In the genomic region with DNA sequence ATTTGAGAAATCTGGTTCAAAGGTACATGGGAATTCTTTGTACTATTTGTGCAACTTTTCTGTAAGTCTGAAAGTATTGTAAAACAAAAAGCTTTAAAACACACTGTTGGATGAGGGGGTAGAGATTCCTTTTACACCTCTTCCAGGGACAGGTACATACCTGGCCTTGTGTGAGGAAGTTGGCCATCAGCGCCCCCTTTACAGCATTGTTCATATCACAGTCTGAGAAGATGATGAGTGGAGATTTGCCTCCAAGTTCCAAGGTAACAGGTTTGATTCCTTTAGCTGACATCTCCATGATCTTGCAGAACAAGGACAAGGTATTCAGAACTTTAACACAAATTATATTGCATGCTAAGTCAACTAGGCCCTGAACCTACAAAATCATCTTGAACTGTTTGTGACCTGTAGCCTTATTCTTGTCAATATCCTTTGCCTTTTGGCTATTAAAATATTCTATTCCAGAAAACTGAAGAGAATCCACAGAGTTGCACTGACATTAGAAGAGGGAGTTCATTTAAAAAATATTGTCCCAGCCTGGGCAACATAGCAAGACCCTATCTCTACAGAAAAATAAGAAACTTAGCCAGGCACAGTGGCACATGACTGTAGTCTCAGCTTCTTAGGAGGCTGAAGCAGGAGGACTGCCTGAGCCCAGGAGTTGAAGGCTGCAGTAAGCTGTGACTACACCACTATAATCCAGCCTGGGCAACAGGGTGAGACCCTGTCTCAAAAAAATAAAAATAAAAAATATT, we compare ENCODE assay signal across 26 cellular contexts. TPM values are rescaled to one million over a fixed set of nuclear protein-coding genes. Genes with fewer than 3 reads are reported as not detected.
DNase-seq lines count a peak whose midpoint lies in the region; ATAC-seq, FAIRE-seq and TF ChIP-seq lines count a peak whose summit lies in the region.
"Had no signal": no experiment of that assay in that cellular context is flagged by ENCODE, and none has a peak within 500 bp of the region (broad histone marks: within the 10 kb centered on the region; RNA-seq: fewer than 3 reads in every experiment).

No MANE protein-coding gene starts in this region.

- H4K12ac ChIP-seq in trophoblast cell (ENCODE audit: low read depth, low read length) = no peak overlapping the region

- POLR2A ChIA-PET in activated CD4-positive, alpha-beta T cell treated with anti-CD3 and anti-CD28 coated beads for 36 hours (lab: Charles Lee) = no interaction called here
- POLR2A ChIA-PET in T-cell (lab: Charles Lee) = interaction anchor here in 1 of 2 donors (0.6 to 1.0 kb wide), 2 partner anchors 17 to 88 kb away, joined by 4 read pairs; no protein-coding TSS in a partner anchor

- peaks cover 54% of the 10 kb centered on the region for H3K36me3 Mint-ChIP-seq in activated CD4-positive, alpha-beta T cell treated with anti-CD3 and anti-CD28 coated beads for 36 hours (ENCODE audit: low read depth)
- peaks cover 65% of the 10 kb centered on the region for H3K36me3 Mint-ChIP-seq in T-cell

- no peaks in the 10 kb centered on the region for H3K9me1 ChIP-seq in keratinocyte (ENCODE audit: control insufficient read depth, extremely low read depth, insufficient read depth, low read length)

- H3K4me1 Mint-ChIP-seq in activated CD4-positive, alpha-beta T cell treated with anti-CD3 and anti-CD28 coated beads for 36 hours = peaks cover 21% of the 10 kb centered on the region
- peaks cover 26 to 30% (median 28%) of the 10 kb centered on the region in 3 donors for H3K4me1 Mint-ChIP-seq in T-cell
- H3K4me1 Mint-ChIP-seq: activated B cell treated with CpG ODN at 0.5 μM for 24 hours, mesothelial cell of epicardium, neural progenitor cell had no signal

- peak overlapping the region; percentile 14 for H3K27ac Mint-ChIP-seq in activated CD4-positive, alpha-beta T cell treated with anti-CD3 and anti-CD28 coated beads for 36 hours
- H3K27ac Mint-ChIP-seq in T-cell = peak overlapping the region; percentile 61 to 80
- H3K27ac Mint-ChIP-seq: activated B cell treated with CpG ODN at 0.5 μM for 24 hours, mesothelial cell of epicardium, neural progenitor cell had no signal

- no peak overlapping the region for H3K27ac ChIP-seq in keratinocyte (ENCODE audit: control insufficient read depth, insufficient read depth, low read length)
- no peak overlapping the region for H3K27ac ChIP-seq in trophoblast cell (ENCODE audit: low read depth, low read length)
- H3K27ac ChIP-seq: BLaER1, dorsolateral prefrontal cortex, neural progenitor cell, psoas muscle, upper lobe of left lung had no signal

- H4K20me1 ChIP-seq in keratinocyte (ENCODE audit: control insufficient read depth, extremely low read depth, insufficient read depth, low read length) = no peaks in the 10 kb centered on the region

- DNase-seq in activated CD4-positive, alpha-beta T cell treated with anti-CD3 and anti-CD28 coated beads for 36 hours = no peak
- DNase-seq in activated CD4-positive, alpha-beta T cell treated with anti-CD3 and anti-CD28 coated beads, Interleukin-2, amount 50 U/mL, for 4 hours = no peak
- DNase-seq in GM18507 (ENCODE audit: extremely low spot score, insufficient read length, low read depth) (no peak), T-cell (no peak), keratinocyte (ENCODE audit: low read depth, low spot score) (no peak), trophoblast cell (no peak), dermis blood vessel endothelial cell (no peak), posterior cingulate gyrus (no peak)
- DNase-seq: activated B cell treated with CpG ODN at 0.5 μM for 24 hours; activated CD8-positive, alpha-beta memory T cell treated with anti-CD3 and anti-CD28 coated beads for 24 hours; anterior cingulate cortex; caudate nucleus; dorsolateral prefrontal cortex; left colon; NCI-H1092; NCI-H2081; SHP77; small intestine; stimulated activated CD4-positive, alpha-beta T cell treated with anti-CD3 and anti-CD28 coated beads, Interleukin-2, amount 100 ng/mL, for 48 hours; upper lobe of left lung had no signal

- H3K79me2 ChIP-seq in keratinocyte (ENCODE audit: control insufficient read depth, insufficient read depth, low read length) (peaks cover 2% of the 10 kb centered on the region), trophoblast cell (ENCODE audit: control insufficient read depth, insufficient read depth, low read length, poor library complexity) (no peaks in the 10 kb centered on the region)

- no peak overlapping the region for H3K4me3 Mint-ChIP-seq in activated CD4-positive, alpha-beta T cell treated with anti-CD3 and anti-CD28 coated beads for 36 hours
- no peak overlapping the region for H3K4me3 Mint-ChIP-seq in T-cell
- H3K4me3 Mint-ChIP-seq: activated B cell treated with CpG ODN at 0.5 μM for 24 hours; mesothelial cell of epicardium; neural progenitor cell; stimulated activated naive CD8-positive, alpha-beta T cell treated with anti-CD3 and anti-CD28 coated beads, Interleukin-15, Interleukin-2, amounts not matched to agents 100 ng/mL and 50 ng/mL, for 24 hours had no signal

- no peak overlapping the region for H2BK5ac ChIP-seq in trophoblast cell (ENCODE audit: low read depth, low read length, poor library complexity)

- ATAC-seq in activated CD4-positive, alpha-beta T cell treated with anti-CD3 and anti-CD28 coated beads for 36 hours = no peak
- no peak for ATAC-seq in T-cell (replicated peaks in 1 of 4)
- ATAC-seq: esophagus mucosa, left colon had no signal

- FAIRE-seq in GM18507 (lab: Jason Lieb, UNC) (peak; percentile 55), keratinocyte (lab: Jason Lieb, UNC) (peak; percentile 13)
- FAIRE-seq: small intestine had no signal

- peak in 1 of 3 experiments; percentile 23 for TF ChIP-seq CTCF in keratinocyte (optimal IDR thresholded peaks at IDR 0.05 in 1 of 3, IDR thresholded peaks at IDR 0.05 in 1 of 3, conservative IDR thresholded peaks at IDR 0.05 in 1 of 3; ENCODE audit: extremely low read depth in 1 of 3, insufficient read depth in 2 of 3, low read length in 3 of 3)

- H3K4me1 ChIP-seq in keratinocyte (ENCODE audit: control insufficient read depth, extremely low read depth, insufficient read depth, low read length) (no peaks in the 10 kb centered on the region), trophoblast cell (ENCODE audit: control insufficient read depth in 1 of 2, insufficient read depth in 2 of 2, low read length in 2 of 2) (no peaks in the 10 kb centered on the region)
- H3K4me1 ChIP-seq: neural progenitor cell had no signal

- H2BK12ac ChIP-seq in trophoblast cell (ENCODE audit: low read length) = no peak overlapping the region

- no peaks in the 10 kb centered on the region for H3K9me3 Mint-ChIP-seq in activated CD4-positive, alpha-beta T cell treated with anti-CD3 and anti-CD28 coated beads for 36 hours (ENCODE audit: low read depth)
- H3K9me3 Mint-ChIP-seq in T-cell = no peaks in the 10 kb centered on the region
- H3K9me3 Mint-ChIP-seq: activated B cell treated with CpG ODN at 0.5 μM for 24 hours; neural progenitor cell; stimulated activated naive CD8-positive, alpha-beta T cell treated with anti-CD3 and anti-CD28 coated beads, Interleukin-15, Interleukin-2, amounts not matched to agents 100 ng/mL and 50 ng/mL, for 24 hours had no signal

- H3K9ac ChIP-seq in keratinocyte (ENCODE audit: control insufficient read depth, extremely low read depth, insufficient read depth, low read length) (no peak overlapping the region), trophoblast cell (ENCODE audit: low read length) (no peak overlapping the region)
- H3K9ac ChIP-seq: BLaER1, neural progenitor cell had no signal

- dilution Hi-C loops in keratinocyte (cut with MboI; ENCODE audit: extremely low pct_ligation_motif_present, low sequenced_read_pairs) = no loop called here

- H3K36me3 ChIP-seq in keratinocyte (ENCODE audit: control insufficient read depth in 2 of 2, extremely low read depth in 1 of 2, insufficient read depth in 2 of 2, low read length in 2 of 2) (peaks cover 17 to 25% of the 10 kb centered on the region in 2 experiments), trophoblast cell (ENCODE audit: control insufficient read depth in 1 of 2, insufficient read depth in 2 of 2, low read length in 2 of 2) (peaks cover 13 to 14% of the 10 kb centered on the region in 2 experiments)

- CTCF ChIA-PET in activated CD4-positive, alpha-beta T cell treated with anti-CD3 and anti-CD28 coated beads for 36 hours (lab: Charles Lee) = interaction anchor here (1.2 kb wide), 1 partner anchor 78 kb away, joined by 4 read pairs; no protein-coding TSS in a partner anchor
- CTCF ChIA-PET in T-cell (lab: Charles Lee) = no interaction called here

- H3K14ac ChIP-seq in trophoblast cell (ENCODE audit: low read length) = no peak overlapping the region

- H3K9me3 ChIP-seq in keratinocyte (ENCODE audit: control insufficient read depth, low read depth, low read length) (no peaks in the 10 kb centered on the region), trophoblast cell (ENCODE audit: insufficient read depth, low read depth, low read length) (peaks cover 2% of the 10 kb centered on the region)
- H3K9me3 ChIP-seq: BLaER1, psoas muscle, upper lobe of left lung had no signal

- no peak overlapping the region for H2BK120ac ChIP-seq in trophoblast cell (ENCODE audit: insufficient read depth, low read length, poor library complexity)

- no peak overlapping the region for H3K4ac ChIP-seq in trophoblast cell (ENCODE audit: low read depth, low read length)

- no peak overlapping the region for H3K4me3 ChIP-seq in keratinocyte (ENCODE audit: control insufficient read depth in 2 of 3, extremely low read depth in 1 of 3, insufficient read depth in 2 of 3, low read depth in 1 of 3, low read length in 3 of 3)
- H3K4me3 ChIP-seq in trophoblast cell (ENCODE audit: low read depth, low read length) = no peak overlapping the region
- H3K4me3 ChIP-seq: BLaER1, dorsolateral prefrontal cortex, neural progenitor cell, psoas muscle, upper lobe of left lung had no signal

- intact Hi-C loops in activated CD4-positive, alpha-beta T cell treated with anti-CD3 and anti-CD28 coated beads for 36 hours (cut with DNase I, micrococcal nuclease) = loop anchor here (2.0 to 5.0 kb wide), 2 partner anchors 17 to 82 kb away; no protein-coding TSS in a partner anchor
- intact Hi-C loops in posterior cingulate gyrus (cut with DNase I) = no loop called here

- H3K27me3 ChIP-seq in keratinocyte (ENCODE audit: control insufficient read depth, extremely low read depth, insufficient read depth, low read length) (no peaks in the 10 kb centered on the region), trophoblast cell (ENCODE audit: insufficient read depth, low read length) (no peaks in the 10 kb centered on the region)
- H3K27me3 ChIP-seq: BLaER1, dorsolateral prefrontal cortex, neural progenitor cell, upper lobe of left lung had no signal

- no peak overlapping the region for H2AK5ac ChIP-seq in trophoblast cell (ENCODE audit: low read length)

- no peaks in the 10 kb centered on the region for H3K27me3 Mint-ChIP-seq in activated CD4-positive, alpha-beta T cell treated with anti-CD3 and anti-CD28 coated beads for 36 hours
- H3K27me3 Mint-ChIP-seq in T-cell = no peaks in the 10 kb centered on the region
- H3K27me3 Mint-ChIP-seq: activated B cell treated with CpG ODN at 0.5 μM for 24 hours; stimulated activated naive CD8-positive, alpha-beta T cell treated with anti-CD3 and anti-CD28 coated beads, Interleukin-15, Interleukin-2, amounts not matched to agents 100 ng/mL and 50 ng/mL, for 24 hours had no signal

- H2AFZ ChIP-seq in keratinocyte (ENCODE audit: control insufficient read depth, low read length) = no peak overlapping the region
- H2AFZ ChIP-seq in trophoblast cell (ENCODE audit: insufficient read depth, low read length, poor library complexity) = no peak overlapping the region
- H2AFZ ChIP-seq: neural progenitor cell had no signal

- H4K91ac ChIP-seq in trophoblast cell (ENCODE audit: low read depth, low read length) = no peak overlapping the region

- no peak overlapping the region for H3K23ac ChIP-seq in trophoblast cell (ENCODE audit: low read length)

- H3K4me2 ChIP-seq in keratinocyte (ENCODE audit: control insufficient read depth, extremely low read depth, insufficient read depth, low read depth, low read length) = no peak overlapping the region
- H3K4me2 ChIP-seq in trophoblast cell (ENCODE audit: low read length) = no peak overlapping the region
- H3K4me2 ChIP-seq: neural progenitor cell had no signal

- no peak overlapping the region for H3K18ac ChIP-seq in trophoblast cell (ENCODE audit: low read length)

- no peak overlapping the region for H4K8ac ChIP-seq in trophoblast cell (ENCODE audit: low read depth, low read length)

- no peaks in the 10 kb centered on the region for H3K79me1 ChIP-seq in trophoblast cell (ENCODE audit: low read length)

- no CpG with 5 or more reads among the region's 1 CpG for WGBS in trophoblast cell (ENCODE audit: extremely low coverage, insufficient coverage, insufficient read length)

RNA-seq across cellular contexts. Expression of gene ALDH9A1, which starts 18.9 kb away (rescaled TPM):
- total RNA-seq in activated CD4-positive, alpha-beta T cell treated with anti-CD3 and anti-CD28 coated beads for 36 hours = 10 to 100 TPM; 29.0 to 37.6 TPM
- total RNA-seq in T-cell (10 to 100 TPM; 30.8 to 38.5 (median 34.7) TPM), dermis blood vessel endothelial cell (107 and 140 TPM in 2 replicates)
- polyA plus RNA-seq in keratinocyte = 52.8 to 77.4 TPM (median 75.2 TPM) in 3 replicates
- 92.3 TPM for polyA plus RNA-seq in keratinocyte (2011; ENCODE audit: low read depth)
- polyA plus RNA-seq in keratinocyte (2011; cell fraction: cytosol; rRNA removed) = 48.7 and 64.6 TPM in 2 replicates
- polyA plus RNA-seq in keratinocyte (2011; cell fraction: nucleus; rRNA removed) = 37.4 and 58.6 TPM in 2 replicates
- polyA plus RNA-seq in keratinocyte (2012; ENCODE audit: low replicate concordance) = 36.2 and 50.1 TPM in 2 replicates
- polyA minus RNA-seq in keratinocyte = 19.9 to 58.0 TPM (median 44.3 TPM) in 3 replicates
- 40.9 TPM for polyA minus RNA-seq in keratinocyte (2011; cell fraction: cytosol; rRNA and poly(A)+ RNA removed)
- polyA minus RNA-seq in keratinocyte (2011; cell fraction: nucleus; rRNA and poly(A)+ RNA removed) = 13.1 and 22.5 TPM in 2 replicates
- 27.1 and 27.4 TPM in 2 replicates for polyA plus RNA-seq in trophoblast cell (2013)

RNA-seq across cellular contexts. Expression of gene MGST3, which starts 48.4 kb away (rescaled TPM):
- 10 to 100 TPM; 49.1 to 52.1 TPM for total RNA-seq in activated CD4-positive, alpha-beta T cell treated with anti-CD3 and anti-CD28 coated beads for 36 hours
- total RNA-seq in T-cell (10 to 100 TPM; 33.1 to 66.7 (median 40.4) TPM), dermis blood vessel endothelial cell (103 and 166 TPM in 2 replicates)
- polyA plus RNA-seq in keratinocyte = 230 to 410 TPM (median 319 TPM) in 3 replicates
- 22.6 TPM for polyA plus RNA-seq in keratinocyte (2011; ENCODE audit: low read depth)
- polyA plus RNA-seq in keratinocyte (2011; cell fraction: cytosol; rRNA removed) = 289 and 362 TPM in 2 replicates
- 320 and 355 TPM in 2 replicates for polyA plus RNA-seq in keratinocyte (2011; cell fraction: nucleus; rRNA removed)
- 124 and 265 TPM in 2 replicates for polyA plus RNA-seq in keratinocyte (2012; ENCODE audit: low replicate concordance)
- polyA minus RNA-seq in keratinocyte = 93.9 to 131 TPM (median 96.0 TPM) in 3 replicates
- polyA minus RNA-seq in keratinocyte (2011; cell fraction: cytosol; rRNA and poly(A)+ RNA removed) = 128 TPM
- 84.1 and 114 TPM in 2 replicates for polyA minus RNA-seq in keratinocyte (2011; cell fraction: nucleus; rRNA and poly(A)+ RNA removed)
- polyA plus RNA-seq in trophoblast cell (2013) = 373 and 375 TPM in 2 replicates
